Comparison of ENCODE assay signal across 14 cellular contexts in the genomic region with DNA sequence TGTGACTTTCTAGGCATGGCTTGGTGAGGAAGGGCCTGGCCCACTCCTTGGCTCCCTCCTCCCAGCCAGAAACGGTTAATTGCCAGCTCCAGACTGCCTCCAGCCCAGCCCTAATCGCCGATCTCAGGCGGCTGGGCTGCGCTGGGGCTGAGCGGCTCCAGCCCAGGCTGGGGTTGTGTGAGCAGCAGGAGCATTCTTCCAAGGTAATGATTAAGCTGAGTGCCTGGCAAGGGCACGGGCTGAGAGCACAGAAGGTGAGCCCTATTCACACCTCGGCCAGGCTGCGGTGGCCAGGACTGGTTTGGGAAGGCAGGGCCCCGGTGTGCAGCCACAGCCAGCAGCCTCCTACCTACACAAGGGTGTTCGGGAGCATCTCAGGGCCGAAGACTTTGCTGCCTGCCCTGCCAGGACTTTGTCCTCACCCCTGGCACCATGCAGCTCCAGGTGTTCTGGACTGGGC. TPM values are rescaled to one million over a fixed set of nuclear protein-coding genes. Genes with fewer than 3 reads are reported as not detected.
DNase-seq lines count a peak whose midpoint lies in the region; ATAC-seq and TF ChIP-seq lines count a peak whose summit lies in the region.
"Had no signal": no experiment of that assay in that cellular context is flagged by ENCODE, and none has a peak within 500 bp of the region (broad histone marks: within the 10 kb centered on the region; RNA-seq: fewer than 3 reads in every experiment).

A gene (plus strand): TSS at position 257 of the 460 bp plus-strand sequence. CDS start 176 bp downstream, at position 433.

- peaks cover 6 to 17% (median 12%) of the 10 kb centered on the region in 4 donors for H3K4me1 ChIP-seq in esophagus muscularis mucosa

- ATAC-seq in sciatic nerve = peak; percentile 56
- ATAC-seq: natural killer cell had no signal

- peak; percentile 37 for DNase-seq in DMS 273 (lab: John Stamatoyannopoulos, UW; ENCODE audit: unreplicated experiment)
- DNase-seq in DMS 273 treated with DMSO at 0.1 percent for 48 hours (lab: John Stamatoyannopoulos, UW) = no peak
- DNase-seq in SW480 (ENCODE audit: low spot score) = peak; percentile 61
- peak; percentile 64 for DNase-seq in kidney epithelial cell (ENCODE audit: low read depth)
- no peak for DNase-seq in sciatic nerve (ENCODE audit: low spot score)
- DNase-seq in activated CD4-positive, alpha-beta T cell treated with anti-CD3 and anti-CD28 coated beads, Interleukin-2, amount 50 U/mL, for 1 hour = no peak
- no peak for DNase-seq in activated T-cell treated with anti-CD3 and anti-CD28 coated beads, Interleukin-2, amount 50 U/mL, for 48 hours
- no peak for DNase-seq in esophagus muscularis mucosa (ENCODE audit: extremely low spot score)
- DNase-seq: caudate nucleus; natural killer cell; stimulated activated CD4-positive, alpha-beta T cell treated with anti-CD3 and anti-CD28 coated beads, Interleukin-2, amount 100 ng/mL, for 48 hours had no signal

- intact Hi-C loops in sciatic nerve (cut with DNase I) (no loop called here), esophagus muscularis mucosa (cut with DNase I) (no loop called here)

- TF ChIP-seq EP300 in esophagus muscularis mucosa (IDR thresholded peaks at IDR 0.05) = no peak

- H3K27me3 ChIP-seq in kidney epithelial cell (ENCODE audit: control insufficient read depth, insufficient read depth, low read length) (peaks cover 24% of the 10 kb centered on the region), esophagus muscularis mucosa (no peaks in the 10 kb centered on the region)

- no peak for TF ChIP-seq CTCF in kidney epithelial cell (IDR thresholded peaks at IDR 0.05; ENCODE audit: insufficient read depth, low read length, poor library complexity, severe bottlenecking)
- TF ChIP-seq CTCF in esophagus muscularis mucosa (IDR thresholded peaks at IDR 0.05) = no peak

- 48% methylated on average over 4 of the region's 12 CpGs for whole genome bisulfite sequencing in esophagus muscularis mucosa

- H3K27ac ChIP-seq in esophagus muscularis mucosa (replicated peaks in 1 of 4) = no peak within 1 kb of the TSS
- H3K27ac ChIP-seq: 22Rv1 had no signal

- no peak for TF ChIP-seq POLR2A in esophagus muscularis mucosa (IDR thresholded peaks at IDR 0.05; ENCODE audit: low read depth)

- H3K36me3 ChIP-seq in kidney epithelial cell (ENCODE audit: control insufficient read depth, insufficient read depth, low read length) (no peaks in the 10 kb centered on the region), esophagus muscularis mucosa (no peaks in the 10 kb centered on the region)

- H3K4me3 ChIP-seq in kidney epithelial cell (ENCODE audit: low read depth, low read length) (no peak within 1 kb of the TSS), esophagus muscularis mucosa (no peak within 1 kb of the TSS)

- no peaks in the 10 kb centered on the region for H3K9me3 ChIP-seq in esophagus muscularis mucosa

RNA-seq across cellular contexts. Expression of the gene that starts here (rescaled TPM):
- total RNA-seq in kidney epithelial cell (not detected in 2 replicates), sciatic nerve (not detected), esophagus muscularis mucosa (not detected)
- total RNA-seq: natural killer cell; T-helper 1 cell treated with Interleukin-12 subunit alpha and Interleukin-12 subunit beta and Interleukin-4 antibody, amounts not matched to agents 30 ng/mL and 1 ng/mL, for 36 hours; temporal lobe had no signal

Comparison
In these comparisons a context has a peak if more than half of its experiments do, and no peak if none do; other contexts are left out.
1. DNase-seq: peak in DMS 273 (single experiment) and SW480 (single experiment); none in DMS 273 treated with DMSO at 0.1 percent for 48 hours (single experiment), sciatic nerve (single experiment), activated CD4-positive, alpha-beta T cell treated with anti-CD3 and anti-CD28 coated beads, Interleukin-2, amount 50 U/mL, for 1 hour (single experiment), activated T-cell treated with anti-CD3 and anti-CD28 coated beads, Interleukin-2, amount 50 U/mL, for 48 hours (0 of 2) and esophagus muscularis mucosa (single experiment).
2. Peak in DNase-seq in kidney epithelial cell; RNA of the gene not detected or under 1 TPM.
3. Peak in ATAC-seq in sciatic nerve; RNA of the gene not detected or under 1 TPM.